In the genomic region with DNA sequence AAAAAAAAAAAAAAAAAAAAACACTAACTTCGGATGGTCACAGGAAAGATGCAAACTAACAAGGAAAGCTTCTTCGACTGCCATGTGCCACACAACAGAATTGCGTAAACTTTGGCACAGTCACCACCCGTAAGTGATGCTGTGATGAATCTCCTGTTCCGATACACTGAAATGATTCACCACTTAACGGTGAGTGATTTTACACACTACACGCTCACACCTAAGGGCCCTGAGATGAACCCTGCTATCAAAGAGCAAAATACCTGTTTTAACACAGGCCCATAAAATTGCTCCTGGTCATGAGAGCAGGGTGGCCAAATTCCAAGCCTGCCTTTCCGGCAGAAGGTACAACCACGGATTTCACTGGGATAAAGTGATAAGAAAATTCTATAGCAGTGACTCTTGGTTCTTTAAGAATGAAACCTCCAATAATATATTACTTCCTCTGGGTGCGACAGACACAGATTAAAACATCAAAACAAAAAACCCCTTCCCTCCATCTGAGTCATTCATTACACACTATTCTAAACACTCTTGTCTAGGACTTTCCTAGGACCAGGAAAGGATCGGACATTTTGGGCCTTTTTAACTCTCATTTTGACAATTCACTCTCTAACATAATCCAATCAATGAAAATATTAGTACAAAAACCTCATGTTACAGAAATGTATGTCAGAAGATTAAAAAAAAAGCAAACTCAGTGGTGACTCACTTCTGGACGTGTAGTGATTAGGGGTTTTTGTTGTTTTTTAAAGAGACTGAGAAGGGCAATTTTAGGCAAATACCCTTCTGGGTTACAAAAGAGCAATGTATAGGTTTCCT, we compare ENCODE assay signal across 8 cellular contexts. TPM values are rescaled to one million over a fixed set of nuclear protein-coding genes. Genes with fewer than 3 reads are reported as not detected.
DNase-seq lines count a peak whose midpoint lies in the region; ATAC-seq and TF ChIP-seq lines count a peak whose summit lies in the region.

No MANE protein-coding gene starts in this region.

- no peak for TF ChIP-seq CTCF in mucosa of descending colon (IDR thresholded peaks at IDR 0.05)

- H3K9ac ChIP-seq in adipocyte (ENCODE audit: low read length): peak overlapping the region; percentile 26

- H3K4me1 ChIP-seq in adipocyte (ENCODE audit: control insufficient read depth, insufficient read depth, low read length): peaks cover 16% of the 10 kb centered on the region
- peaks cover 65% of the 10 kb centered on the region for H3K4me1 ChIP-seq in mucosa of descending colon (ENCODE audit: low read depth)

- ATAC-seq in GM18502 (IDR thresholded peaks at IDR 0.05; ENCODE audit: poor library complexity, unreplicated experiment) (peak; percentile 75), mucosa of descending colon (peak; percentile 75)

- H3K27me3 ChIP-seq in MG63 (no peaks in the 10 kb centered on the region), adipocyte (replicated peaks; ENCODE audit: control insufficient read depth, insufficient read depth, low read length) (no peaks in the 10 kb centered on the region)

- no peaks in the 10 kb centered on the region for H3K9me3 ChIP-seq in MG63
- H3K9me3 ChIP-seq in adipocyte (ENCODE audit: control insufficient read depth, low read length): no peaks in the 10 kb centered on the region
- no peaks in the 10 kb centered on the region for H3K9me3 ChIP-seq in mucosa of descending colon

- DNase-seq in HCEC 1CT (peak; percentile 83), MG63 (peak; percentile 5), adipocyte (ENCODE audit: low read depth) (peak; percentile 50), mucosa of descending colon (peak in 1 of 3 donors; percentile 56), KG1 (lab: John Stamatoyannopoulos, UW) (no peak), middle frontal gyrus (ENCODE audit: extremely low spot score, low spot score) (no peak), NCI-H1105 (lab: John Stamatoyannopoulos, UW) (no peak)

- H3K4me3 ChIP-seq in MG63: no peak overlapping the region
- H3K4me3 ChIP-seq in adipocyte (ENCODE audit: low read length): peak overlapping the region; percentile 34
- no peak overlapping the region for H3K4me3 ChIP-seq in mucosa of descending colon

- H3K36me3 ChIP-seq in MG63: no peaks in the 10 kb centered on the region
- no peaks in the 10 kb centered on the region for H3K36me3 ChIP-seq in adipocyte (ENCODE audit: control insufficient read depth, insufficient read depth, low read length, severe bottlenecking)
- no peaks in the 10 kb centered on the region for H3K36me3 ChIP-seq in mucosa of descending colon (ENCODE audit: low read depth)

- intact Hi-C loops in mucosa of descending colon (cut with DNase I, micrococcal nuclease): loop anchor here in 1 of 2 donors (10.0 kb wide), 1 partner anchor 48 kb away; no protein-coding TSS in a partner anchor

RNA-seq across cellular contexts. Expression of a gene that starts 28.3 kb away (rescaled TPM):
- total RNA-seq in MG63 (2014; rRNA removed; shearing (Covaris generic); ENCODE audit: low replicate concordance): 8.4 and 9.3 TPM in 2 replicates
- total RNA-seq in mucosa of descending colon: 100 to 1,000 TPM in 1 of 3 donors, 10 to 100 TPM in 2; 72.1 to 180 (median 75.3) TPM

Comparison
In these comparisons a context has a peak if more than half of its experiments do, and no peak if none do; other contexts are left out.
1. DNase-seq: peak in HCEC 1CT (single experiment), MG63 (single experiment) and adipocyte (single experiment); none in KG1 (single experiment), middle frontal gyrus (single experiment) and NCI-H1105 (single experiment).